In the genomic region with DNA sequence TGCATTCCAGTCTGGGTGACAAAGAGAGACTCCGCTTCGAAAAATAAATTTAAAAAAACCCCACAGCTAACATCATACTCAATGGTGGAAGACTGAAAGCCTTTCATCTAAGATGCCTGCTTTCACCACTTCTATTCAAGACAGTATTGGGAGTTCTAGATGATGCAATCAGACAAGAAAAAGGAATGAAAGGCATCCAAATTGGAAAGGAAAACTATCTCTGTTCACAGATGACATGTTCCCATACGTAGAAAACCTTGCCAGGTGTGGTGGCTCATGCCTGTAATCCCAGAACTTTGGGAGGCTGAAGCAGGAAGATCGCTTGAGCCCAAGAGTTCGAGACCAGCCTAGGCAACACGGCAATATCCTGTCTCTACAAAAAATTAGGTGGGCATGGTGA, we compare ENCODE assay signal across 25 cellular contexts. TPM values are rescaled to one million over a fixed set of nuclear protein-coding genes. Genes with fewer than 3 reads are reported as not detected.
"Had no signal": no experiment of that assay in that cellular context is flagged by ENCODE, and none has a peak within 500 bp of the region (broad histone marks: within the 10 kb centered on the region; RNA-seq: fewer than 3 reads in every experiment).

No MANE protein-coding gene starts in this region.

- H3K27ac Mint-ChIP-seq: immature natural killer cell; mesothelial cell of epicardium; natural killer cell treated with Interleukin-12 subunit alpha and Interleukin-12 subunit beta and Interleukin-15 and Interleukin-18, amount 100 ng/mL, for 72 hours; type B pancreatic cell had no signal

- H3K4me3 ChIP-seq: dorsolateral prefrontal cortex, mucosa of descending colon, prostate gland, right atrium auricular region, sigmoid colon, stomach, thyroid gland had no signal

- H3K27me3 Mint-ChIP-seq: naive B cell; natural killer cell treated with Interleukin-12 subunit alpha and Interleukin-12 subunit beta and Interleukin-15 and Interleukin-18, amount 100 ng/mL, for 72 hours; type B pancreatic cell had no signal

- H3K27me3 ChIP-seq: dorsolateral prefrontal cortex, neutrophil, right atrium auricular region, sigmoid colon, stomach, thyroid gland had no signal

- H3K9ac ChIP-seq: parathyroid adenoma had no signal

- H2AFZ ChIP-seq: parathyroid adenoma had no signal

- H3K9me3 Mint-ChIP-seq: immature natural killer cell; mesothelial cell of epicardium; naive B cell; natural killer cell treated with Interleukin-12 subunit alpha and Interleukin-12 subunit beta and Interleukin-15 and Interleukin-18, amount 100 ng/mL, for 72 hours; neural crest cell; stimulated activated effector memory CD8-positive, alpha-beta T cell treated with anti-CD3 and anti-CD28 coated beads, Interleukin-12 subunit alpha, Interleukin-12 subunit beta, amount 100 ng/mL, for 72 hours; type B pancreatic cell had no signal

- H3K9me3 ChIP-seq: mucosa of descending colon, neutrophil, prostate gland, right atrium auricular region, sigmoid colon, stomach, thyroid gland had no signal

- H3K36me3 Mint-ChIP-seq: natural killer cell treated with Interleukin-12 subunit alpha and Interleukin-12 subunit beta and Interleukin-15 and Interleukin-18, amount 100 ng/mL, for 72 hours had no signal

- H3K27ac ChIP-seq: dorsolateral prefrontal cortex, epithelial cell of prostate, neutrophil, parathyroid adenoma, prostate gland, right atrium auricular region, sigmoid colon, stomach, thyroid gland had no signal

- DNase-seq: dorsolateral prefrontal cortex; effector CD4-positive, alpha-beta T cell; hypothalamus; immature natural killer cell; kidney; mesenchymal stem cell; mucosa of descending colon; naive B cell; sigmoid colon; stimulated activated CD4-positive, alpha-beta T cell treated with anti-CD3 and anti-CD28 coated beads, Interleukin-2, amount 100 ng/mL, for 24 hours; stimulated activated CD4-positive, alpha-beta T cell treated with anti-CD3 and anti-CD28 coated beads, Interleukin-4, amount 100 ng/mL, for 24 hours; stimulated activated naive CD4-positive, alpha-beta T cell treated with Interleukin-2 at 50 U/mL for 16 hours; stomach; thyroid gland had no signal

- H3K4me1 ChIP-seq: prostate gland had no signal

- ATAC-seq: esophagus mucosa; mucosa of descending colon; natural killer cell treated with Interleukin-12 subunit alpha and Interleukin-12 subunit beta and Interleukin-15 and Interleukin-18, amount 100 ng/mL, for 72 hours; stimulated activated effector memory CD8-positive, alpha-beta T cell treated with anti-CD3 and anti-CD28 coated beads, Interleukin-12 subunit alpha, Interleukin-12 subunit beta, amount 100 ng/mL, for 72 hours had no signal

- H3K4me3 Mint-ChIP-seq: immature natural killer cell; mesothelial cell of epicardium; naive B cell; natural killer cell treated with Interleukin-12 subunit alpha and Interleukin-12 subunit beta and Interleukin-15 and Interleukin-18, amount 100 ng/mL, for 72 hours; neural crest cell; stimulated activated effector memory CD8-positive, alpha-beta T cell treated with anti-CD3 and anti-CD28 coated beads, Interleukin-12 subunit alpha, Interleukin-12 subunit beta, amount 100 ng/mL, for 72 hours; type B pancreatic cell had no signal

- H3K36me3 ChIP-seq: prostate gland, thyroid gland had no signal

RNA-seq across cellular contexts. Expression of a gene that starts 31.4 kb away (rescaled TPM):
- polyA plus RNA-seq: immature natural killer cell had no signal
